Comparison of ENCODE assay signal across 11 cellular contexts in genomic region chr7:23333671-23334246, GRCh38. TPM values are rescaled to one million over a fixed set of nuclear protein-coding genes. Genes with fewer than 3 reads are reported as not detected.
A peak's percentile ranks its signal among the peaks of the same experiment; 100 is the strongest.
DNase-seq lines count a peak whose midpoint lies in the region; ATAC-seq and TF ChIP-seq lines count a peak whose summit lies in the region.
"Had no signal": no experiment of that assay in that cellular context is flagged by ENCODE, and none has a peak within 500 bp of the region (broad histone marks: within the 10 kb centered on the region; RNA-seq: fewer than 3 reads in every experiment).

No MANE protein-coding gene starts in this region.

- peaks cover 0 to 5% (median 3%) of the 10 kb centered on the region in 5 donors for H3K36me3 Mint-ChIP-seq in naive thymus-derived CD4-positive, alpha-beta T cell
- H3K36me3 Mint-ChIP-seq: T-cell had no signal

- H3K9me3 ChIP-seq in Panc1 (ENCODE audit: control insufficient read depth, insufficient read depth, low read depth, low read length) (peaks cover 14% of the 10 kb centered on the region; the same call in 1 of the 2 replicates), fibroblast of lung (ENCODE audit: control insufficient read depth, insufficient read depth, low read depth, low read length) (no peaks in the 10 kb centered on the region), ovary (no peaks in the 10 kb centered on the region)
- H3K9me3 ChIP-seq in naive thymus-derived CD4-positive, alpha-beta T cell (ENCODE audit: control insufficient read depth in 2 of 3, low read length in 3 of 3): no peaks in the 10 kb centered on the region

- CTCF ChIA-PET in Panc1 (lab: Charles Lee): no interaction called here
- CTCF ChIA-PET in naive thymus-derived CD4-positive, alpha-beta T cell (lab: Charles Lee): no interaction called here

- H4K20me1 ChIP-seq in fibroblast of lung (ENCODE audit: control insufficient read depth, extremely low read depth, insufficient read depth, low read length): no peaks in the 10 kb centered on the region

- H3K4me3 Mint-ChIP-seq in naive thymus-derived CD4-positive, alpha-beta T cell: no peak overlapping the region
- H3K4me3 Mint-ChIP-seq: effector memory CD8-positive, alpha-beta T cell; T-cell had no signal

- intact Hi-C loops in Panc1 (cut with micrococcal nuclease; ENCODE audit: unreplicated experiment) (no loop called here), ovary (cut with DNase I) (no loop called here)
- intact Hi-C loops in naive thymus-derived CD4-positive, alpha-beta T cell (cut with micrococcal nuclease): no loop called here

- peak overlapping the region; percentile 60 for H3K27ac ChIP-seq in Panc1 (ENCODE audit: low read length)
- H3K27ac ChIP-seq in fibroblast of lung (ENCODE audit: insufficient read depth, low read length): peak overlapping the region; percentile 49
- peak overlapping the region; percentile 5 to 71 for H3K27ac ChIP-seq in ovary
- H3K27ac ChIP-seq in naive thymus-derived CD4-positive, alpha-beta T cell (ENCODE audit: low read depth, low read length): no peak overlapping the region

- H3K27me3 Mint-ChIP-seq in naive thymus-derived CD4-positive, alpha-beta T cell: peaks cover 0 to 16% (median 3%) of the 10 kb centered on the region in 5 donors

- no peaks in the 10 kb centered on the region for H3K79me2 ChIP-seq in fibroblast of lung (ENCODE audit: control insufficient read depth, insufficient read depth, low read length)

- H3K4me3 ChIP-seq in Panc1 (ENCODE audit: low read depth in 2 of 2, low read length in 2 of 2): no peak overlapping the region
- no peak overlapping the region for H3K4me3 ChIP-seq in fibroblast of lung (replicated peaks in 1 of 4; ENCODE audit: control extremely low read depth in 1 of 4, insufficient read depth in 1 of 4, low read depth in 3 of 4, low read length in 4 of 4)
- no peak overlapping the region for H3K4me3 ChIP-seq in ovary
- no peak overlapping the region for H3K4me3 ChIP-seq in naive thymus-derived CD4-positive, alpha-beta T cell (ENCODE audit: low read length)

- TF ChIP-seq CTCF in Panc1 (IDR thresholded peaks at IDR 0.05) (no peak), fibroblast of lung (conservative IDR thresholded peaks at IDR 0.05 in 1 of 2, IDR thresholded peaks at IDR 0.05 in 1 of 2; ENCODE audit: low read depth in 1 of 2, low read length in 2 of 2) (no peak), ovary (IDR thresholded peaks at IDR 0.05) (no peak)

- in situ Hi-C loops in Panc1 (cut with HindIII; ENCODE audit: low pct_unique_long_range_greater_than_20kb, low sequenced_read_pairs): no loop called here

- H3K27me3 ChIP-seq in Panc1 (ENCODE audit: control insufficient read depth, insufficient read depth, low read length) (no peaks in the 10 kb centered on the region), fibroblast of lung (ENCODE audit: control insufficient read depth, insufficient read depth, low read length) (no peaks in the 10 kb centered on the region), ovary (no peaks in the 10 kb centered on the region)
- no peaks in the 10 kb centered on the region for H3K27me3 ChIP-seq in naive thymus-derived CD4-positive, alpha-beta T cell (ENCODE audit: control insufficient read depth in 2 of 2, insufficient read depth in 2 of 2, low read length in 2 of 2)

- peak; percentile 32; the same call in 1 of the 2 replicates for ATAC-seq in Panc1
- ATAC-seq in naive thymus-derived CD4-positive, alpha-beta T cell: no peak
- ATAC-seq in HG03469 (IDR thresholded peaks at IDR 0.05; ENCODE audit: unreplicated experiment): no peak
- ATAC-seq: effector memory CD8-positive, alpha-beta T cell; T-cell had no signal

- TF ChIP-seq POLR2A in ovary (IDR thresholded peaks at IDR 0.05): no peak

- BruUV-seq in Panc1 (replicated peaks; lab: Mats Ljungman, UMichigan): no TSS peak

- H3K36me3 ChIP-seq in Panc1 (ENCODE audit: control insufficient read depth, insufficient read depth, low read length): peaks cover 17% of the 10 kb centered on the region
- H3K36me3 ChIP-seq in fibroblast of lung (ENCODE audit: control insufficient read depth, insufficient read depth, low read length): no peaks in the 10 kb centered on the region
- H3K36me3 ChIP-seq in ovary: no peaks in the 10 kb centered on the region
- H3K36me3 ChIP-seq in naive thymus-derived CD4-positive, alpha-beta T cell (ENCODE audit: control insufficient read depth in 2 of 3, insufficient read depth in 3 of 3, low read length in 3 of 3): no peaks in the 10 kb centered on the region

- H3K4me2 ChIP-seq in fibroblast of lung (ENCODE audit: extremely low read depth, insufficient read depth, low read length): peak overlapping the region; percentile 13

- no peak overlapping the region for H3K9ac ChIP-seq in fibroblast of lung (ENCODE audit: insufficient read depth, low read length)

- H3K9me3 Mint-ChIP-seq in naive thymus-derived CD4-positive, alpha-beta T cell: peaks cover 0 to 2% (median 0%) of the 10 kb centered on the region in 11 donors
- H3K9me3 Mint-ChIP-seq: effector memory CD8-positive, alpha-beta T cell; T-cell had no signal

- no peak for TF ChIP-seq EP300 in ovary (IDR thresholded peaks at IDR 0.05)

- no peak overlapping the region for H2AFZ ChIP-seq in fibroblast of lung (ENCODE audit: low read length)

- 14 to 27% (median 15%) methylated on average over 9 of the region's 9 CpGs for WGBS in ovary, 3 donors

- peaks cover 42% of the 10 kb centered on the region for H3K4me1 ChIP-seq in Panc1 (ENCODE audit: control insufficient read depth, insufficient read depth, low read length)
- H3K4me1 ChIP-seq in fibroblast of lung (ENCODE audit: control insufficient read depth, extremely low read depth, insufficient read depth, low read length): peaks cover 8% of the 10 kb centered on the region
- peaks cover 17% of the 10 kb centered on the region for H3K4me1 ChIP-seq in ovary (ENCODE audit: insufficient read depth)
- H3K4me1 ChIP-seq in naive thymus-derived CD4-positive, alpha-beta T cell (ENCODE audit: control insufficient read depth in 2 of 2, insufficient read depth in 2 of 2, low read length in 2 of 2): no peaks in the 10 kb centered on the region

- POLR2A ChIA-PET in Panc1 (lab: Charles Lee): interaction anchor here (1.2 kb wide), 1 partner anchor 16 kb away, joined by 3 read pairs; no protein-coding TSS in a partner anchor
- POLR2A ChIA-PET in naive thymus-derived CD4-positive, alpha-beta T cell (lab: Charles Lee): no interaction called here

- no peak overlapping the region for H3K27ac Mint-ChIP-seq in naive thymus-derived CD4-positive, alpha-beta T cell
- H3K27ac Mint-ChIP-seq: effector memory CD8-positive, alpha-beta T cell; T-cell had no signal

- DNase-seq in COLO829 (ENCODE audit: low spot score) (peak; percentile 79), Panc1 (ENCODE audit: low read depth, low spot score) (peak; percentile 80), fibroblast of lung (ENCODE audit: low read depth in 2 of 2) (peak; percentile 95 to 96), ovary (peak in 3 of 5 donors; percentile 20 to 50 (median 30)), NOMO-1 (lab: John Stamatoyannopoulos, UW; ENCODE audit: unreplicated experiment in 2 of 2) (no peak)
- DNase-seq in naive thymus-derived CD4-positive, alpha-beta T cell: no peak
- no peak for DNase-seq in activated T-cell treated with anti-CD3 and anti-CD28 coated beads, Interleukin-2, amount 50 U/mL, for 1 hour
- DNase-seq: effector memory CD8-positive, alpha-beta T cell; NCI-H1694; T-cell had no signal

- H3K4me1 Mint-ChIP-seq in naive thymus-derived CD4-positive, alpha-beta T cell: peaks cover 0 to 4% (median 0%) of the 10 kb centered on the region in 7 donors
- H3K4me1 Mint-ChIP-seq: T-cell had no signal

RNA-seq across cellular contexts. Expression of gene MALSU1, which starts 34.6 kb away (rescaled TPM):
- total RNA-seq in Panc1 (2021; ENCODE audit: unreplicated experiment) (111 TPM), fibroblast of lung (77.6 and 85.0 TPM in 2 replicates), ovary (10 to 100 TPM; 49.8 to 88.7 (median 59.0) TPM)
- 100 TPM for polyA plus RNA-seq in Panc1 (2012; ENCODE audit: insufficient read length)
- polyA plus RNA-seq in fibroblast of lung (54.8 and 73.2 TPM in 2 replicates), ovary (10 to 100 TPM; 44.3 to 50.5 TPM)
- polyA plus RNA-seq in fibroblast of lung (2012): 82.9 and 96.7 TPM in 2 replicates
- polyA minus RNA-seq in fibroblast of lung (ENCODE audit: low replicate concordance): 4.6 and 16.1 TPM in 2 replicates
- 10 to 100 TPM; 32.7 to 48.3 (median 44.8) TPM for total RNA-seq in naive thymus-derived CD4-positive, alpha-beta T cell
- 10 to 100 TPM; 73.5 to 83.5 TPM for polyA plus RNA-seq in naive thymus-derived CD4-positive, alpha-beta T cell

Comparison
In these comparisons a context has a peak if more than half of its experiments do, and no peak if none do; other contexts are left out.
1. DNase-seq: peak in COLO829 (single experiment), Panc1 (single experiment), fibroblast of lung (2 of 2) and ovary (3 of 5); none in naive thymus-derived CD4-positive, alpha-beta T cell (0 of 9), activated T-cell treated with anti-CD3 and anti-CD28 coated beads, Interleukin-2, amount 50 U/mL, for 1 hour (single experiment) and NOMO-1 (0 of 2).